16 cellular contexts compared by ENCODE assay signal in the genomic region with DNA sequence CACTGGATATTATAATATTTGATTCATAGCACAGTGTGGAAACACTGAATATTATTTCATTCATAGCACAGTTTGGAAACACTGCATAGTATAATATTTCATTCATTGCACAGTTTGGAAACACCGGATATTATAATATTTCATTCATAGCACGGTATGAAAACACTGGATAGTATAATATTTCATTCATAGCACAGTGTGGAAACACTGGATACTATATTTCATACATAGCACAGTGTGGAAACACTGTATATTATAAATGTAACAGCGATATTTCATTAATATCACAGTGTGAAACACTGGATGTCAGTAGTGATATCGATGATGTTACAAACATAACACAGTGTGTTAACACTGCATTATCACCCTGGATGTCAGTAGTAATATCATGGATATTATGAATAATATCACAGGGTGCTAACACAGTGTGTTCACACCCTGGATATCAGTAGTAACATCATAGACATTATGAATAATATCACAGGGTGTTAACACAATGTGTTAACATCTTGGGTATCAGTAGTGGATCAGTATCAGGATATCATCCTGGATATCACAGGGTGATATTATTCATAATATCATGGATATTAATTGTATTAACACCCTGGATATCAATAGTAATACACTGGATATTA. TPM values are rescaled to one million over a fixed set of nuclear protein-coding genes. Genes with fewer than 3 reads are reported as not detected.
"Had no signal": no experiment of that assay in that cellular context is flagged by ENCODE, and none has a peak within 500 bp of the region (broad histone marks: within the 10 kb centered on the region; RNA-seq: fewer than 3 reads in every experiment).

No MANE protein-coding gene starts in this region.

- ATAC-seq: T-helper 17 cell had no signal

- H3K4me1 Mint-ChIP-seq: neural crest cell, T-helper 17 cell had no signal

- FAIRE-seq: endothelial cell of umbilical vein had no signal

- DNase-seq: activated CD4-positive, alpha-beta T cell treated with anti-CD3 and anti-CD28 coated beads for 48 hours; activated gamma-delta T cell; activated T-cell treated with anti-CD3 and anti-CD28 coated beads, Interleukin-2, amount 50 U/mL, for 24 hours; aorta; cortex of kidney; effector CD4-positive, alpha-beta T cell; foreskin fibroblast; mesendoderm; ovary; sigmoid colon; spleen; T-helper 17 cell; WERI-Rb-1 had no signal

- H3K9me3 Mint-ChIP-seq: activated T-cell treated with anti-CD3 and anti-CD28 coated beads, Interleukin-2, amount 50 U/mL, for 24 hours; neural crest cell had no signal

- H3K27ac Mint-ChIP-seq: activated T-cell treated with anti-CD3 and anti-CD28 coated beads, Interleukin-2, amount 50 U/mL, for 24 hours; T-helper 17 cell had no signal

- H3K4me3 Mint-ChIP-seq: activated T-cell treated with anti-CD3 and anti-CD28 coated beads, Interleukin-2, amount 50 U/mL, for 24 hours; neural crest cell; T-helper 17 cell had no signal

- H3K27me3 Mint-ChIP-seq: activated T-cell treated with anti-CD3 and anti-CD28 coated beads, Interleukin-2, amount 50 U/mL, for 24 hours; T-helper 17 cell had no signal

RNA-seq across cellular contexts. Expression of a gene that starts 2.8 kb away (rescaled TPM):
- total RNA-seq: endothelial cell of umbilical vein, pulmonary artery endothelial cell had no signal
